ENCODE assay signal across 19 cellular contexts in genomic region chr3:112623717-112624116, GRCh38. TPM values are rescaled to one million over a fixed set of nuclear protein-coding genes. Genes with fewer than 3 reads are reported as not detected.
DNase-seq lines count a peak whose midpoint lies in the region; ATAC-seq, FAIRE-seq and TF ChIP-seq lines count a peak whose summit lies in the region.
"Had no signal": no experiment of that assay in that cellular context is flagged by ENCODE, and none has a peak within 500 bp of the region (broad histone marks: within the 10 kb centered on the region; RNA-seq: fewer than 3 reads in every experiment).

No MANE protein-coding gene starts in this region.

- H3K36me3 Mint-ChIP-seq in activated T-cell treated with anti-CD3 and anti-CD28 coated beads, Interleukin-2, amount 50 U/mL, for 72 hours (ENCODE audit: insufficient read depth in 2 of 2) = no peaks in the 10 kb centered on the region
- H3K36me3 Mint-ChIP-seq: CD4-positive, CD25-positive, alpha-beta regulatory T cell had no signal

- no peak overlapping the region for H3K27ac ChIP-seq in RWPE2 (ENCODE audit: poor library complexity, severe bottlenecking)
- peak overlapping the region; percentile 10 for H3K27ac ChIP-seq in epithelial cell of prostate
- peak overlapping the region; percentile 22 to 38 for H3K27ac ChIP-seq in uterus
- H3K27ac ChIP-seq: KMS-11, Peyer's patch, SJCRH30 had no signal

- H3K36me3 ChIP-seq in RWPE2 (ENCODE audit: low read depth) (no peaks in the 10 kb centered on the region; the same call in 1 of the 2 replicates), uterus (no peaks in the 10 kb centered on the region), HAP-1 (replicated peaks) (no peaks in the 10 kb centered on the region)
- H3K36me3 ChIP-seq: Peyer's patch had no signal

- in situ Hi-C loops in HAP-1 (cut with MboI; ENCODE audit: low sequenced_read_pairs) = no loop called here

- H3K4me3 Mint-ChIP-seq in activated T-cell treated with anti-CD3 and anti-CD28 coated beads, Interleukin-2, amount 50 U/mL, for 72 hours = no peak overlapping the region
- H3K4me3 Mint-ChIP-seq: CD4-positive, CD25-positive, alpha-beta regulatory T cell; H9 had no signal

- peak; percentile 62 for FAIRE-seq in H54 (lab: Jason Lieb, UNC)
- FAIRE-seq: HTR-8/SVneo had no signal

- no peaks in the 10 kb centered on the region for H3K9me3 Mint-ChIP-seq in activated T-cell treated with anti-CD3 and anti-CD28 coated beads, Interleukin-2, amount 50 U/mL, for 72 hours
- H3K9me3 Mint-ChIP-seq: H9 had no signal

- H3K4me1 ChIP-seq in RWPE2 (ENCODE audit: insufficient read depth, poor library complexity, severe bottlenecking) (peaks cover 9% of the 10 kb centered on the region), uterus (peaks cover 0 to 5% of the 10 kb centered on the region in 2 donors), HAP-1 (peaks cover 2% of the 10 kb centered on the region; the same call in 1 of the 2 replicates)
- H3K4me1 ChIP-seq: Peyer's patch had no signal

- no peaks in the 10 kb centered on the region for H3K9me3 ChIP-seq in RWPE2 (ENCODE audit: severe bottlenecking)
- no peaks in the 10 kb centered on the region for H3K9me3 ChIP-seq in uterus
- no peaks in the 10 kb centered on the region for H3K9me3 ChIP-seq in HAP-1
- H3K9me3 ChIP-seq: Peyer's patch, SJCRH30 had no signal

- peaks cover 9% of the 10 kb centered on the region for H3K27me3 Mint-ChIP-seq in activated T-cell treated with anti-CD3 and anti-CD28 coated beads, Interleukin-2, amount 50 U/mL, for 72 hours (ENCODE audit: low read depth)

- intact Hi-C loops in uterus (cut with DNase I; ENCODE audit: low total_unique reads) = no loop called here

- H3K4me1 Mint-ChIP-seq in activated T-cell treated with anti-CD3 and anti-CD28 coated beads, Interleukin-2, amount 50 U/mL, for 72 hours (ENCODE audit: low read depth) = no peaks in the 10 kb centered on the region
- H3K4me1 Mint-ChIP-seq: CD4-positive, CD25-positive, alpha-beta regulatory T cell had no signal

- peak; percentile 74 for ATAC-seq in RWPE2 (ENCODE audit: low read depth)
- ATAC-seq in activated T-cell treated with anti-CD3 and anti-CD28 coated beads, Interleukin-2, amount 50 U/mL, for 72 hours (replicated peaks in 1 of 2) = no peak
- no peak for ATAC-seq in HG03469 (IDR thresholded peaks at IDR 0.05; ENCODE audit: unreplicated experiment)

- no peaks in the 10 kb centered on the region for H3K27me3 ChIP-seq in RWPE2 (ENCODE audit: insufficient read depth, poor library complexity, severe bottlenecking)
- no peaks in the 10 kb centered on the region for H3K27me3 ChIP-seq in uterus
- H3K27me3 ChIP-seq in HAP-1 (ENCODE audit: low read depth) = no peaks in the 10 kb centered on the region
- H3K27me3 ChIP-seq: Peyer's patch, SJCRH30 had no signal

- H3K27ac Mint-ChIP-seq in activated T-cell treated with anti-CD3 and anti-CD28 coated beads, Interleukin-2, amount 50 U/mL, for 72 hours = no peak overlapping the region
- H3K27ac Mint-ChIP-seq: CD4-positive, CD25-positive, alpha-beta regulatory T cell had no signal

- DNase-seq in H54 (ENCODE audit: insufficient read length, low spot score) (no peak), RWPE2 (ENCODE audit: low spot score) (no peak), epithelial cell of prostate (ENCODE audit: low read depth, low spot score) (no peak), uterus (no peak), HAP-1 (ENCODE audit: low spot score in 2 of 2) (no peak)
- DNase-seq in activated T-cell treated with anti-CD3 and anti-CD28 coated beads, Interleukin-2, amount 50 U/mL, for 72 hours = no peak
- DNase-seq: CD4-positive, CD25-positive, alpha-beta regulatory T cell; DMS79; H9; NCI-H1417 treated with DMSO at 0.1 percent for 48 hours; NCI-H187 treated with DMSO at 0.1 percent for 48 hours; NCI-H2107; NCI-H748 treated with DMSO at 0.1 percent for 48 hours; NK-92 treated with Interleukin-12 subunit alpha and Interleukin-12 subunit beta, amount 100 ng/mL, for 24 hours; Peyer's patch; SJCRH30 had no signal

- no peak overlapping the region for H3K4me3 ChIP-seq in RWPE2 (ENCODE audit: severe bottlenecking)
- H3K4me3 ChIP-seq in uterus = no peak overlapping the region
- no peak overlapping the region for H3K4me3 ChIP-seq in HAP-1
- H3K4me3 ChIP-seq: Peyer's patch, SJCRH30 had no signal

- TF ChIP-seq POLR2A in H54 (IDR thresholded peaks at IDR 0.05; ENCODE audit: low read depth, low read length) (no peak), uterus (IDR thresholded peaks at IDR 0.05) (no peak)

- no peak for TF ChIP-seq CTCF in RWPE2 (IDR thresholded peaks at IDR 0.05; ENCODE audit: poor library complexity, severe bottlenecking)
- no peak for TF ChIP-seq CTCF in uterus (IDR thresholded peaks at IDR 0.05)

RNA-seq across cellular contexts. Expression of gene CCDC80, which starts 17.2 kb away (rescaled TPM):
- 100 to 1,000 TPM in 2 of 4 donors, 10 to 100 TPM in 2; 29.7 to 207 (median 120) TPM for total RNA-seq in uterus
- not detected for total RNA-seq in activated T-cell treated with anti-CD3 and anti-CD28 coated beads, Interleukin-2, amount 50 U/mL, for 72 hours
- total RNA-seq: CD4-positive, CD25-positive, alpha-beta regulatory T cell had no signal

Comparison
In these comparisons a context has a peak if more than half of its experiments do, and no peak if none do; other contexts are left out.
1. RNA of gene CCDC80, which starts 17.2 kb away (total RNA-seq): 29.7 to 207 TPM in uterus; not detected in activated T-cell treated with anti-CD3 and anti-CD28 coated beads, Interleukin-2, amount 50 U/mL, for 72 hours; every median in the first group is over 10 times any median in the second.